1 cellular context compared by ENCODE assay signal in genomic region chr22:38215156-38216038, GRCh38.
TF ChIP-seq lines count a peak whose summit lies in the region.

No MANE protein-coding gene starts in this region.

TF ChIP-seq in WTC11, 78 proteins besides CTCF, POLR2A, EP300 and RAD21 (continued from another document):
- no peak for TF ChIP-seq ZNF281 (CRISPR knock-in tag; IDR thresholded peaks at IDR 0.05)
- TF ChIP-seq ZBTB43 (CRISPR knock-in tag; IDR thresholded peaks at IDR 0.05), result no peak
